2 cellular contexts compared by ENCODE assay signal in the genomic region with DNA sequence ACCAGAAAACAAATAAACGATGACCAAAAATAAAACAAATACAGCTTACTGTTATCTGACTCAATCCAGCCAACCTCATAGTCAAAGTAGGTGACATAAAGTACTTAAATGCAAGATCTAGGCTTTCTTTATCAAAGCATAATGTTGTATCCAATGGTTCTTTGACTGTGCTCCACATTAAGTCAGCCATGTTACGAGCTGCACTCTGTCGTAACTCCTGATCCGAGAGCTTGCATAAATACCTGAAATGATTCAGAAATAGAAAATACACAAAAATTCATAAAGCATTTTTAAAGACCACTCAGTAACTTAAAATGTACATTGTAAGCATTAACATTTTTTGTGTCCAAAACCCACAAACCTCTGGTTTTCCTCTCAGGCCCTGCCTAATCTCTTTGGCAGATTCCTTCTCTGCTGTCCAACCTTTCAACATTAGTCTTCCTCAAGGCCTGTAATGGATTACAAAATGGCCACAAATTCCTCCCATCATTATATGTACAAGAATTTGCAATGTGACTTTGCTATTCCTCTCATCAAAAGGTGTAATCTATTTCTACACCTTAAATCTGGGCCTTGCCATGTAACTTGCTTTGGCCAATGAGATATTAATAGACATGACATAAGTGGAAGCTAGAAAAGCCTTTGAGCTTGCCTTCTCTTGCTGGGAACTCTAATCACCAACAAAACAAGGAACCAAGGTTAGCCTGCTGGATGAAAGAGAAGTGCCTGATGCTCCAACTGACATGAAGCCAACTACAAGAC.
TF ChIP-seq lines count a peak whose summit lies in the region.

No MANE protein-coding gene starts in this region.

TF ChIP-seq in SK-N-SH treated with all-trans-retinoic acid at 6 μM for 48 hours, 23 proteins besides CTCF, POLR2A, EP300 and RAD21:
- TF ChIP-seq TSHZ2 (CRISPR knock-in tag; IDR thresholded peaks at IDR 0.05), result no peak
- TF ChIP-seq, protein P1, sequence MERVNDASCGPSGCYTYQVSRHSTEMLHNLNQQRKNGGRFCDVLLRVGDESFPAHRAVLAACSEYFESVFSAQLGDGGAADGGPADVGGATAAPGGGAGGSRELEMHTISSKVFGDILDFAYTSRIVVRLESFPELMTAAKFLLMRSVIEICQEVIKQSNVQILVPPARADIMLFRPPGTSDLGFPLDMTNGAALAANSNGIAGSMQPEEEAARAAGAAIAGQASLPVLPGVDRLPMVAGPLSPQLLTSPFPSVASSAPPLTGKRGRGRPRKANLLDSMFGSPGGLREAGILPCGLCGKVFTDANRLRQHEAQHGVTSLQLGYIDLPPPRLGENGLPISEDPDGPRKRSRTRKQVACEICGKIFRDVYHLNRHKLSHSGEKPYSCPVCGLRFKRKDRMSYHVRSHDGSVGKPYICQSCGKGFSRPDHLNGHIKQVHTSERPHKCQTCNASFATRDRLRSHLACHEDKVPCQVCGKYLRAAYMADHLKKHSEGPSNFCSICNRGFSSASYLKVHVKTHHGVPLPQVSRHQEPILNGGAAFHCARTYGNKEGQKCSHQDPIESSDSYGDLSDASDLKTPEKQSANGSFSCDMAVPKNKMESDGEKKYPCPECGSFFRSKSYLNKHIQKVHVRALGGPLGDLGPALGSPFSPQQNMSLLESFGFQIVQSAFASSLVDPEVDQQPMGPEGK (CRISPR knock-in tag; IDR thresholded peaks at IDR 0.05; ENCODE audit: borderline replicate concordance), result no peak

TF ChIP-seq in SK-N-SH, 30 proteins besides CTCF, POLR2A, EP300 and RAD21 (continued from another document):
- TF ChIP-seq, protein P2, sequence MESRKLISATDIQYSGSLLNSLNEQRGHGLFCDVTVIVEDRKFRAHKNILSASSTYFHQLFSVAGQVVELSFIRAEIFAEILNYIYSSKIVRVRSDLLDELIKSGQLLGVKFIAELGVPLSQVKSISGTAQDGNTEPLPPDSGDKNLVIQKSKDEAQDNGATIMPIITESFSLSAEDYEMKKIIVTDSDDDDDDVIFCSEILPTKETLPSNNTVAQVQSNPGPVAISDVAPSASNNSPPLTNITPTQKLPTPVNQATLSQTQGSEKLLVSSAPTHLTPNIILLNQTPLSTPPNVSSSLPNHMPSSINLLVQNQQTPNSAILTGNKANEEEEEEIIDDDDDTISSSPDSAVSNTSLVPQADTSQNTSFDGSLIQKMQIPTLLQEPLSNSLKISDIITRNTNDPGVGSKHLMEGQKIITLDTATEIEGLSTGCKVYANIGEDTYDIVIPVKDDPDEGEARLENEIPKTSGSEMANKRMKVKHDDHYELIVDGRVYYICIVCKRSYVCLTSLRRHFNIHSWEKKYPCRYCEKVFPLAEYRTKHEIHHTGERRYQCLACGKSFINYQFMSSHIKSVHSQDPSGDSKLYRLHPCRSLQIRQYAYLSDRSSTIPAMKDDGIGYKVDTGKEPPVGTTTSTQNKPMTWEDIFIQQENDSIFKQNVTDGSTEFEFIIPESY (IDR thresholded peaks at IDR 0.05; ENCODE audit: borderline replicate concordance, low read depth), result no peak
- TF ChIP-seq ELF1 (IDR thresholded peaks at IDR 0.05) (no peak), TEAD4 (IDR thresholded peaks at IDR 0.05; ENCODE audit: borderline replicate concordance, insufficient read depth) (no peak), POLR2AphosphoS5 (IDR thresholded peaks at IDR 0.05; ENCODE audit: low read depth, low read length) (no peak), GATA2 (CRISPR knock-in tag; IDR thresholded peaks at IDR 0.05) (no peak), MXI1 (IDR thresholded peaks at IDR 0.05; ENCODE audit: low read depth, low read length) (no peak)
- TF ChIP-seq, protein P3, sequence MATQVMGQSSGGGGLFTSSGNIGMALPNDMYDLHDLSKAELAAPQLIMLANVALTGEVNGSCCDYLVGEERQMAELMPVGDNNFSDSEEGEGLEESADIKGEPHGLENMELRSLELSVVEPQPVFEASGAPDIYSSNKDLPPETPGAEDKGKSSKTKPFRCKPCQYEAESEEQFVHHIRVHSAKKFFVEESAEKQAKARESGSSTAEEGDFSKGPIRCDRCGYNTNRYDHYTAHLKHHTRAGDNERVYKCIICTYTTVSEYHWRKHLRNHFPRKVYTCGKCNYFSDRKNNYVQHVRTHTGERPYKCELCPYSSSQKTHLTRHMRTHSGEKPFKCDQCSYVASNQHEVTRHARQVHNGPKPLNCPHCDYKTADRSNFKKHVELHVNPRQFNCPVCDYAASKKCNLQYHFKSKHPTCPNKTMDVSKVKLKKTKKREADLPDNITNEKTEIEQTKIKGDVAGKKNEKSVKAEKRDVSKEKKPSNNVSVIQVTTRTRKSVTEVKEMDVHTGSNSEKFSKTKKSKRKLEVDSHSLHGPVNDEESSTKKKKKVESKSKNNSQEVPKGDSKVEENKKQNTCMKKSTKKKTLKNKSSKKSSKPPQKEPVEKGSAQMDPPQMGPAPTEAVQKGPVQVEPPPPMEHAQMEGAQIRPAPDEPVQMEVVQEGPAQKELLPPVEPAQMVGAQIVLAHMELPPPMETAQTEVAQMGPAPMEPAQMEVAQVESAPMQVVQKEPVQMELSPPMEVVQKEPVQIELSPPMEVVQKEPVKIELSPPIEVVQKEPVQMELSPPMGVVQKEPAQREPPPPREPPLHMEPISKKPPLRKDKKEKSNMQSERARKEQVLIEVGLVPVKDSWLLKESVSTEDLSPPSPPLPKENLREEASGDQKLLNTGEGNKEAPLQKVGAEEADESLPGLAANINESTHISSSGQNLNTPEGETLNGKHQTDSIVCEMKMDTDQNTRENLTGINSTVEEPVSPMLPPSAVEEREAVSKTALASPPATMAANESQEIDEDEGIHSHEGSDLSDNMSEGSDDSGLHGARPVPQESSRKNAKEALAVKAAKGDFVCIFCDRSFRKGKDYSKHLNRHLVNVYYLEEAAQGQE (IDR thresholded peaks at IDR 0.05; ENCODE audit: low read depth, low read length), result no peak
